23 cellular contexts compared by ENCODE assay signal in the genomic region with DNA sequence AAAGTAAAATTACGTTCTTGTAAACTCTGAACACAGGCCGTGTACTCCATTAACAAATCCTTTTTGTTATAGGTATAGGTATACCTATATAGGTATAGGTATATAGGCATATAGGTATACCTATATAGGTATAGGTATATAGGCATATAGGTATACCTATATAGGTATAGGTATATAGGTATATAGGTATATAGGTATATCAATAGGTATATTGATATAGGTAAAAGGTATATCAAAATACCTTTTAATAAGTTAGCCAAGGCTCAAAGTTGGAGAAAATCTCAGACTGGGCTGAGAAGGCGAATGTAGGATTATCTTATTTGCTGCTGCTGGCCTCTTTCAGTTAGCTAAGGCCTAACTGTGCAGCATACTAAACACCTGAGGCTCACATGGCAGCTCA.
"Had no signal": no experiment of that assay in that cellular context is flagged by ENCODE, and none has a peak within 500 bp of the region (broad histone marks: within the 10 kb centered on the region; RNA-seq: fewer than 3 reads in every experiment).

No MANE protein-coding gene starts in this region.

- H3K27me3 ChIP-seq: ascending aorta, SJCRH30 had no signal

- H3K27ac Mint-ChIP-seq: activated CD4-positive, alpha-beta T cell treated with anti-CD3 and anti-CD28 coated beads, Interleukin-2, amount 10 ng/mL, durations not matched to agents 24 days and 14 days; activated CD8-positive, alpha-beta T cell treated with anti-CD3 and anti-CD28 coated beads for 36 hours; activated naive CD4-positive, alpha-beta T cell treated with anti-CD3 and anti-CD28 coated beads, Interleukin-2, amount 50 U/mL, for 24 hours; activated naive CD8-positive, alpha-beta T cell treated with anti-CD3 and anti-CD28 coated beads, Interleukin-2, amount 10 ng/mL, durations not matched to agents 7 days and 5 days; activated T-cell treated with anti-CD3 and anti-CD28 coated beads, Interleukin-2, amount 50 U/mL, for 72 hours; activated T-helper 17 cell treated with anti-CD3 and anti-CD28 coated beads, Interleukin-2, amount 50 U/mL, for 72 hours; T-helper 2 cell treated with Interferon-gamma antibody and Interleukin-4, amounts not matched to agents 5 μg/mL and 100 μg/mL, for 36 hours had no signal

- H3K9me3 ChIP-seq: ascending aorta, SJCRH30 had no signal

- H3K4me1 ChIP-seq: SJCRH30 had no signal

- ATAC-seq: activated CD8-positive, alpha-beta T cell treated with anti-CD3 and anti-CD28 coated beads for 36 hours; activated T-cell treated with anti-CD3 and anti-CD28 coated beads, Interleukin-2, amount 50 U/mL, for 72 hours; activated T-helper 17 cell treated with anti-CD3 and anti-CD28 coated beads, Interleukin-2, amount 50 U/mL, for 72 hours; Panc1 had no signal

- H3K27me3 Mint-ChIP-seq: activated CD4-positive, alpha-beta T cell treated with anti-CD3 and anti-CD28 coated beads, Interleukin-2, amount 10 ng/mL, durations not matched to agents 24 days and 14 days; activated CD8-positive, alpha-beta T cell treated with anti-CD3 and anti-CD28 coated beads for 36 hours; activated naive CD4-positive, alpha-beta T cell treated with anti-CD3 and anti-CD28 coated beads, Interleukin-2, amount 50 U/mL, for 24 hours; activated naive CD8-positive, alpha-beta T cell treated with anti-CD3 and anti-CD28 coated beads, Interleukin-2, amount 10 ng/mL, durations not matched to agents 7 days and 5 days; activated T-helper 17 cell treated with anti-CD3 and anti-CD28 coated beads, Interleukin-2, amount 50 U/mL, for 72 hours had no signal

- H3K4me3 ChIP-seq: ascending aorta, SJCRH30, SK-N-MC had no signal

- DNase-seq: activated CD4-positive, alpha-beta T cell treated with anti-CD3 and anti-CD28 coated beads, Interleukin-2, amount 10 ng/mL, durations not matched to agents 24 days and 14 days; activated CD4-positive, alpha-beta T cell treated with anti-CD3 and anti-CD28 coated beads, Interleukin-2, amount 50 U/mL, for 4 hours; activated CD8-positive, alpha-beta T cell treated with anti-CD3 and anti-CD28 coated beads for 36 hours; activated effector memory CD4-positive, alpha-beta T cell treated with anti-CD3 and anti-CD28 coated beads, Interleukin-2, amount 50 U/mL, for 16 hours; activated naive CD4-positive, alpha-beta T cell treated with Interleukin-2 at 50 U/mL for 16 hours; activated naive CD8-positive, alpha-beta T cell treated with anti-CD3 and anti-CD28 coated beads, Interleukin-2, amount 10 ng/mL, durations not matched to agents 7 days and 5 days; activated T-cell treated with anti-CD3 and anti-CD28 coated beads, Interleukin-2, amount 50 U/mL, for 1 hour; activated T-cell treated with anti-CD3 and anti-CD28 coated beads, Interleukin-2, amount 50 U/mL, for 72 hours; amygdala; central memory CD4-positive, alpha-beta T cell; Kasumi-1; KG1; NCI-H1092 treated with DMSO at 0.1 percent for 48 hours; NCI-H187 treated with DMSO at 0.1 percent for 48 hours; NCI-H2227 treated with DMSO at 0.1 percent for 48 hours; NCI-H510A treated with DMSO at 0.1 percent for 48 hours had no signal

- H3K4me3 Mint-ChIP-seq: activated CD4-positive, alpha-beta T cell treated with anti-CD3 and anti-CD28 coated beads, Interleukin-2, amount 10 ng/mL, durations not matched to agents 24 days and 14 days; activated CD8-positive, alpha-beta T cell treated with anti-CD3 and anti-CD28 coated beads for 36 hours; activated naive CD4-positive, alpha-beta T cell treated with anti-CD3 and anti-CD28 coated beads, Interleukin-2, amount 50 U/mL, for 24 hours; activated naive CD8-positive, alpha-beta T cell treated with anti-CD3 and anti-CD28 coated beads, Interleukin-2, amount 10 ng/mL, durations not matched to agents 7 days and 5 days had no signal

- H3K27ac ChIP-seq: ascending aorta, SJCRH30, SK-N-MC had no signal
